In genomic region chrX:149691794-149692193, GRCh38 we compare ENCODE assay signal across 10 cellular contexts.
"Had no signal": no experiment of that assay in that cellular context is flagged by ENCODE, and none has a peak within 500 bp of the region (broad histone marks: within the 10 kb centered on the region; RNA-seq: fewer than 3 reads in every experiment).

No MANE protein-coding gene starts in this region.

- DNase-seq: GM23248, GOT3, H7, H9, HCEC 1CT, HFFc6 had no signal

- H3K4me1 ChIP-seq: HAP-1 had no signal

- FAIRE-seq: H1, H54 had no signal

- H3K36me3 ChIP-seq: HAP-1 had no signal

- H3K27ac ChIP-seq: GM23248 had no signal

- H3K4me3 ChIP-seq: GM23248, GM23338, HAP-1 had no signal
